In genomic region chr17:62064029-62064790, GRCh38 we compare ENCODE assay signal across 8 cellular contexts. TPM values are rescaled to one million over a fixed set of nuclear protein-coding genes. Genes with fewer than 3 reads are reported as not detected.
DNase-seq lines count a peak whose midpoint lies in the region; ATAC-seq and TF ChIP-seq lines count a peak whose summit lies in the region.

No MANE protein-coding gene starts in this region.

- intact Hi-C loops in CD8-positive, alpha-beta T cell (cut with DNase I, micrococcal nuclease): loop anchor here (2.0 to 10.0 kb wide), 8 partner anchors 21 to 1669 kb away; partner anchors contain the start of genes TANC2 (in 2 of the 2), BCAS3 (in 1 of the 2), INTS2 (in 1 of the 2) and METTL2A (in 1 of the 2)

- DNase-seq in CD8-positive, alpha-beta T cell: no peak
- DNase-seq in activated naive CD8-positive, alpha-beta T cell treated with anti-CD3 and anti-CD28 coated beads for 36 hours: peak; percentile 4
- peak in 1 of 2 donors; percentile 50 for DNase-seq in stimulated activated effector memory CD8-positive, alpha-beta T cell treated with anti-CD3 and anti-CD28 coated beads, Interleukin-12 subunit alpha, Interleukin-12 subunit beta, amount 100 ng/mL, for 72 hours (ENCODE audit: low spot score in 2 of 2)
- DNase-seq in GM03348 (ENCODE audit: low spot score): no peak

- H3K27me3 Mint-ChIP-seq in CD8-positive, alpha-beta T cell (ENCODE audit: low read depth): no peaks in the 10 kb centered on the region
- H3K27me3 Mint-ChIP-seq in activated naive CD8-positive, alpha-beta T cell treated with anti-CD3 and anti-CD28 coated beads for 36 hours: no peaks in the 10 kb centered on the region

- ATAC-seq in CD8-positive, alpha-beta T cell: peak; percentile 16
- ATAC-seq in stimulated activated effector memory CD8-positive, alpha-beta T cell treated with anti-CD3 and anti-CD28 coated beads, Interleukin-12 subunit alpha, Interleukin-12 subunit beta, amount 100 ng/mL, for 72 hours: peak; percentile 38
- ATAC-seq in HG03520 (IDR thresholded peaks at IDR 0.05; ENCODE audit: unreplicated experiment) (no peak), HG03108 (IDR thresholded peaks at IDR 0.05; ENCODE audit: unreplicated experiment) (no peak)

- H3K27me3 ChIP-seq in CD8-positive, alpha-beta T cell (ENCODE audit: insufficient read depth, low read length): no peaks in the 10 kb centered on the region
- H3K27me3 ChIP-seq in HUES48 (ENCODE audit: control insufficient read depth, insufficient read depth, low read length): no peaks in the 10 kb centered on the region
- no peaks in the 10 kb centered on the region for H3K27me3 ChIP-seq in iPS-15b (ENCODE audit: control insufficient read depth, insufficient read depth, low read length)

- TF ChIP-seq CTCF in CD8-positive, alpha-beta T cell (IDR thresholded peaks at IDR 0.05): no peak

- peak overlapping the region; percentile 58 for H3K4me3 ChIP-seq in CD8-positive, alpha-beta T cell (ENCODE audit: low read depth, low read length)
- H3K4me3 ChIP-seq in HUES48 (ENCODE audit: low read depth, low read length) (peak overlapping the region; percentile 91), iPS-15b (ENCODE audit: low read depth, low read length) (peak overlapping the region; percentile 85)

- H3K4me1 ChIP-seq in CD8-positive, alpha-beta T cell (ENCODE audit: insufficient read depth, low read length): peaks cover 32% of the 10 kb centered on the region
- H3K4me1 ChIP-seq in HUES48 (ENCODE audit: control insufficient read depth, insufficient read depth, low read length) (peaks cover 29% of the 10 kb centered on the region), iPS-15b (ENCODE audit: control insufficient read depth, insufficient read depth, low read length) (peaks cover 11% of the 10 kb centered on the region)

- peaks cover 53% of the 10 kb centered on the region for H3K4me1 Mint-ChIP-seq in CD8-positive, alpha-beta T cell (ENCODE audit: low read depth)
- H3K4me1 Mint-ChIP-seq in activated naive CD8-positive, alpha-beta T cell treated with anti-CD3 and anti-CD28 coated beads for 36 hours: peaks cover 36% of the 10 kb centered on the region
- peaks cover 47% of the 10 kb centered on the region for H3K4me1 Mint-ChIP-seq in stimulated activated effector memory CD8-positive, alpha-beta T cell treated with anti-CD3 and anti-CD28 coated beads, Interleukin-12 subunit alpha, Interleukin-12 subunit beta, amount 100 ng/mL, for 72 hours

- H3K9ac ChIP-seq in HUES48 (ENCODE audit: low read depth, low read length): peak overlapping the region; percentile 84
- H3K9ac ChIP-seq in iPS-15b (ENCODE audit: low read depth, low read length): peak overlapping the region; percentile 82

- H3K9me3 ChIP-seq in CD8-positive, alpha-beta T cell (ENCODE audit: low read length): no peaks in the 10 kb centered on the region
- H3K9me3 ChIP-seq in HUES48 (ENCODE audit: control insufficient read depth, insufficient read depth, low read length): no peaks in the 10 kb centered on the region
- H3K9me3 ChIP-seq in iPS-15b (ENCODE audit: control insufficient read depth, insufficient read depth, low read length): no peaks in the 10 kb centered on the region

- peak overlapping the region; percentile 96 for H3K27ac Mint-ChIP-seq in CD8-positive, alpha-beta T cell
- peak overlapping the region; percentile 96 for H3K27ac Mint-ChIP-seq in activated naive CD8-positive, alpha-beta T cell treated with anti-CD3 and anti-CD28 coated beads for 36 hours
- H3K27ac Mint-ChIP-seq in stimulated activated effector memory CD8-positive, alpha-beta T cell treated with anti-CD3 and anti-CD28 coated beads, Interleukin-12 subunit alpha, Interleukin-12 subunit beta, amount 100 ng/mL, for 72 hours: peak overlapping the region; percentile 98

- peaks cover 7% of the 10 kb centered on the region for H3K36me3 ChIP-seq in CD8-positive, alpha-beta T cell (ENCODE audit: insufficient read depth, low read length)
- H3K36me3 ChIP-seq in HUES48 (ENCODE audit: control insufficient read depth, insufficient read depth, low read length) (peaks cover 32% of the 10 kb centered on the region), iPS-15b (ENCODE audit: control insufficient read depth, insufficient read depth, low read length) (peaks cover 4% of the 10 kb centered on the region)

- POLR2A ChIA-PET in CD8-positive, alpha-beta T cell (lab: Charles Lee): interaction anchor here (0.7 to 1.1 kb wide), 2 partner anchors 15 to 200 kb away, joined by 3 read pairs; partner anchors contain the start of gene BRIP1

- peak overlapping the region; percentile 97 for H3K4me3 Mint-ChIP-seq in CD8-positive, alpha-beta T cell
- peak overlapping the region; percentile 98 for H3K4me3 Mint-ChIP-seq in activated naive CD8-positive, alpha-beta T cell treated with anti-CD3 and anti-CD28 coated beads for 36 hours
- H3K4me3 Mint-ChIP-seq in stimulated activated effector memory CD8-positive, alpha-beta T cell treated with anti-CD3 and anti-CD28 coated beads, Interleukin-12 subunit alpha, Interleukin-12 subunit beta, amount 100 ng/mL, for 72 hours: peak overlapping the region; percentile 89

- H3K27ac ChIP-seq in CD8-positive, alpha-beta T cell (ENCODE audit: low read depth, low read length): peak overlapping the region; percentile 43
- peak overlapping the region; percentile 78 for H3K27ac ChIP-seq in HUES48 (ENCODE audit: low read depth, low read length)

- CTCF ChIA-PET in CD8-positive, alpha-beta T cell (lab: Charles Lee): no interaction called here

- no peaks in the 10 kb centered on the region for H3K9me3 Mint-ChIP-seq in CD8-positive, alpha-beta T cell
- no peaks in the 10 kb centered on the region for H3K9me3 Mint-ChIP-seq in activated naive CD8-positive, alpha-beta T cell treated with anti-CD3 and anti-CD28 coated beads for 36 hours
- H3K9me3 Mint-ChIP-seq in stimulated activated effector memory CD8-positive, alpha-beta T cell treated with anti-CD3 and anti-CD28 coated beads, Interleukin-12 subunit alpha, Interleukin-12 subunit beta, amount 100 ng/mL, for 72 hours: no peaks in the 10 kb centered on the region

- peaks cover 36% of the 10 kb centered on the region for H3K36me3 Mint-ChIP-seq in CD8-positive, alpha-beta T cell
- peaks cover 21% of the 10 kb centered on the region for H3K36me3 Mint-ChIP-seq in activated naive CD8-positive, alpha-beta T cell treated with anti-CD3 and anti-CD28 coated beads for 36 hours
- peaks cover 65% of the 10 kb centered on the region for H3K36me3 Mint-ChIP-seq in stimulated activated effector memory CD8-positive, alpha-beta T cell treated with anti-CD3 and anti-CD28 coated beads, Interleukin-12 subunit alpha, Interleukin-12 subunit beta, amount 100 ng/mL, for 72 hours

RNA-seq across cellular contexts. Expression of gene MED13, which starts 0.9 kb away (rescaled TPM):
- total RNA-seq in CD8-positive, alpha-beta T cell: 10 to 100 TPM; 85.3 to 85.9 TPM
- total RNA-seq in activated naive CD8-positive, alpha-beta T cell treated with anti-CD3 and anti-CD28 coated beads for 36 hours: 10 to 100 TPM; 37.8 to 39.1 TPM

Comparison
In these comparisons a context has a peak if more than half of its experiments do, and no peak if none do; other contexts are left out.
1. ATAC-seq: peak in CD8-positive, alpha-beta T cell (single experiment) and stimulated activated effector memory CD8-positive, alpha-beta T cell treated with anti-CD3 and anti-CD28 coated beads, Interleukin-12 subunit alpha, Interleukin-12 subunit beta, amount 100 ng/mL, for 72 hours (single experiment); none in HG03520 (single experiment) and HG03108 (single experiment).
2. Peak in every context shown above with its lines, with median percentiles within 50 percentile points of each other: H3K4me3 ChIP-seq, H3K27ac Mint-ChIP-seq and H3K4me3 Mint-ChIP-seq.